In genomic region chr10:112821042-112821441, GRCh38 we compare ENCODE assay signal across 1 cellular context.
TF ChIP-seq lines count a peak whose summit lies in the region.

No MANE protein-coding gene starts in this region.

TF ChIP-seq in HepG2, 621 proteins besides CTCF, POLR2A, EP300 and RAD21:
- TF ChIP-seq ZBTB2 (CRISPR knock-in tag; IDR thresholded peaks at IDR 0.05; ENCODE audit: low read depth) (no peak), ZFX (CRISPR knock-in tag; IDR thresholded peaks at IDR 0.05; ENCODE audit: low read depth) (0 out of 2 replicates have a peak, but pooled peaks have one; percentile 4), ZBTB33 (CRISPR knock-in tag; IDR thresholded peaks at IDR 0.05) (peak; percentile 48; the same call in 1 of the 2 replicates), ZNF720 (CRISPR knock-in tag; IDR thresholded peaks at IDR 0.05) (no peak)
